Comparison of ENCODE assay signal across 9 cellular contexts in genomic region chr5:1345876-1346626, GRCh38. TPM values are rescaled to one million over a fixed set of nuclear protein-coding genes. Genes with fewer than 3 reads are reported as not detected.
DNase-seq lines count a peak whose midpoint lies in the region; ATAC-seq, FAIRE-seq and TF ChIP-seq lines count a peak whose summit lies in the region.
"Had no signal": no experiment of that assay in that cellular context is flagged by ENCODE, and none has a peak within 500 bp of the region (broad histone marks: within the 10 kb centered on the region; RNA-seq: fewer than 3 reads in every experiment).

No MANE protein-coding gene starts in this region.

- 64 to 68% (median 65%) methylated on average over 24 to 27 of the region's 27 CpGs for WGBS in psoas muscle, 3 donors

- peak in 1 of 4 donors; percentile 14 for ATAC-seq in psoas muscle
- ATAC-seq in GM21528 (IDR thresholded peaks at IDR 0.05; ENCODE audit: low FRiP score, unreplicated experiment): no peak

- H3K27ac ChIP-seq in SJCRH30 (no peak overlapping the region), psoas muscle (peak overlapping the region; percentile 88)

- peak overlapping the region; percentile 87 for H3K4me3 ChIP-seq in SJCRH30
- H3K4me3 ChIP-seq in fibroblast of pulmonary artery (replicated peaks; ENCODE audit: low read depth, low read length): peak overlapping the region; percentile 94
- H3K4me3 ChIP-seq in psoas muscle: peak overlapping the region; percentile 87

- no peak for FAIRE-seq in frontal cortex (lab: Jason Lieb, UNC)

- intact Hi-C loops in psoas muscle (cut with DNase I): loop anchor here (10.0 kb wide), 3 partner anchors 179 to 459 kb away; partner anchors contain the start of genes LPCAT1 (in 1 of the 2) and NDUFS6 (in 1 of the 2)

- H3K36me3 ChIP-seq in SJCRH30 (no peaks in the 10 kb centered on the region), psoas muscle (ENCODE audit: insufficient read depth in 1 of 2, low read depth in 1 of 2) (peaks cover 4 to 24% of the 10 kb centered on the region in 2 donors)

- no peaks in the 10 kb centered on the region for H3K4me1 ChIP-seq in SJCRH30
- peaks cover 18% of the 10 kb centered on the region for H3K4me1 ChIP-seq in psoas muscle

- H3K27me3 ChIP-seq in SJCRH30 (no peaks in the 10 kb centered on the region), psoas muscle (ENCODE audit: insufficient read depth in 3 of 3, low read length in 2 of 3) (no peaks in the 10 kb centered on the region)

- DNase-seq in GM03348 (ENCODE audit: low spot score): peak; percentile 17
- DNase-seq in SJCRH30: no peak
- DNase-seq in fibroblast of pulmonary artery (ENCODE audit: low read depth): no peak
- no peak for DNase-seq in psoas muscle
- DNase-seq in cerebellar cortex (ENCODE audit: low spot score): no peak
- DNase-seq in frontal cortex (ENCODE audit: low spot score in 2 of 2): no peak
- DNase-seq in HT-29 (ENCODE audit: low spot score): no peak
- DNase-seq: NCI-H2029 treated with DMSO at 0.1 percent for 48 hours had no signal

- TF ChIP-seq CTCF in fibroblast of pulmonary artery (IDR thresholded peaks at IDR 0.05; ENCODE audit: low read length, missing control alignments) (no peak), psoas muscle (IDR thresholded peaks at IDR 0.05) (no peak)

- H3K9me3 ChIP-seq in SJCRH30 (replicated peaks): no peaks in the 10 kb centered on the region
- no peaks in the 10 kb centered on the region for H3K9me3 ChIP-seq in psoas muscle

RNA-seq across cellular contexts. Expression of gene CLPTM1L, which starts 1.2 kb away (rescaled TPM):
- total RNA-seq in SJCRH30 (2014; rRNA removed; shearing (Covaris generic)): 83.2 and 93.4 TPM in 2 replicates
- total RNA-seq in psoas muscle (10 to 100 TPM; 24.9 to 37.2 (median 33.1) TPM), frontal cortex (104 TPM)
- 10 to 100 TPM; 24.2 to 92.4 (median 52.3) TPM for polyA plus RNA-seq in psoas muscle
- 392 and 406 TPM in 2 replicates for total RNA-seq in HT-29 (2014; rRNA removed; shearing (Covaris generic))

RNA-seq across cellular contexts. Expression of gene TERT, which starts 51.2 kb away (rescaled TPM):
- not detected in 2 replicates for total RNA-seq in SJCRH30 (2014; rRNA removed; shearing (Covaris generic))
- total RNA-seq in psoas muscle (not detected), frontal cortex (not detected)
- not detected for polyA plus RNA-seq in psoas muscle
- 0.23 and 4.9 TPM in 2 replicates for total RNA-seq in HT-29 (2014; rRNA removed; shearing (Covaris generic))
